In the genomic region with DNA sequence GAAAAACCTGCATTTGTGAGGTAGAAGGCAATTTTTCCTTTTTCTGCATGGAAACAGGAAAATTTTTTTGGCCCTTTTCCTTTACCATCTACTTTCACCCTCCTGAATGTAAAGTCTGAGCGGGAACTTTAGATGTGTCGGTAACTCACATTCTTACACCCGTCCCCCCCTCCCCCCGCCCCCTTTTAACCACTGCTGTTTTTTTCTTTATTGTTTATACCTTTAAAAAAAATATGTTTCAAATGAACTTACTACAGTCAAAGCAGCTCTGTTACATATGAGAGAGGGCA, we compare ENCODE assay signal across 7 cellular contexts. TPM values are rescaled to one million over a fixed set of nuclear protein-coding genes. Genes with fewer than 3 reads are reported as not detected.
DNase-seq lines count a peak whose midpoint lies in the region; ATAC-seq and TF ChIP-seq lines count a peak whose summit lies in the region.

No MANE protein-coding gene starts in this region.

- H3K36me3 ChIP-seq in H7 (replicated peaks; ENCODE audit: control insufficient read depth, insufficient read depth, low read length) (no peaks in the 10 kb centered on the region), RWPE2 (ENCODE audit: low read depth) (peaks cover 24% of the 10 kb centered on the region), skeletal muscle tissue (ENCODE audit: control insufficient read depth in 3 of 3, insufficient read depth in 3 of 3, low read length in 3 of 3) (peaks cover 0 to 14% (median 4%) of the 10 kb centered on the region in 3 donors)

- H3K27me3 ChIP-seq in H7 (ENCODE audit: control insufficient read depth, insufficient read depth, low read length) (peaks cover 9% of the 10 kb centered on the region; the same call in 1 of the 2 replicates), RWPE2 (ENCODE audit: insufficient read depth, poor library complexity, severe bottlenecking) (no peaks in the 10 kb centered on the region), foreskin keratinocyte (no peaks in the 10 kb centered on the region), skeletal muscle tissue (ENCODE audit: control insufficient read depth in 3 of 3, insufficient read depth in 3 of 3, low read length in 3 of 3) (no peaks in the 10 kb centered on the region)

- ATAC-seq in RWPE2 (ENCODE audit: low read depth) (no peak), foreskin keratinocyte (no peak), HG02610 (IDR thresholded peaks at IDR 0.05; ENCODE audit: unreplicated experiment) (no peak)

- H3K4me1 ChIP-seq in RWPE2 (ENCODE audit: insufficient read depth, poor library complexity, severe bottlenecking) (peaks cover 47% of the 10 kb centered on the region), foreskin keratinocyte (peaks cover 28% of the 10 kb centered on the region), skeletal muscle tissue (ENCODE audit: control insufficient read depth in 3 of 3, insufficient read depth in 3 of 3, low read length in 3 of 3) (peaks cover 31 to 57% (median 44%) of the 10 kb centered on the region in 3 donors)

- peak overlapping the region; percentile 99 for H3K27ac ChIP-seq in RWPE2 (ENCODE audit: poor library complexity, severe bottlenecking)
- peak overlapping the region; percentile 95 for H3K27ac ChIP-seq in foreskin keratinocyte
- H3K27ac ChIP-seq in skeletal muscle tissue (ENCODE audit: low read depth, low read length): peak overlapping the region; percentile 99

- peak; percentile 66 for DNase-seq in H7
- no peak for DNase-seq in RWPE2 (ENCODE audit: low spot score)
- no peak for DNase-seq in foreskin keratinocyte
- DNase-seq in NCI-H128 (lab: John Stamatoyannopoulos, UW; ENCODE audit: unreplicated experiment): no peak
- DNase-seq in activated CD4-positive, alpha-beta T cell treated with anti-CD3 and anti-CD28 coated beads, Interleukin-2, amount 50 U/mL, for 48 hours: no peak

- TF ChIP-seq CTCF in RWPE2 (IDR thresholded peaks at IDR 0.05; ENCODE audit: poor library complexity, severe bottlenecking) (no peak), foreskin keratinocyte (conservative IDR thresholded peaks at IDR 0.05) (no peak)

- H3K4me3 ChIP-seq in H7 (ENCODE audit: insufficient read depth, low read depth, low read length) (peak overlapping the region; percentile 56), RWPE2 (ENCODE audit: severe bottlenecking) (peak overlapping the region; percentile 46), skeletal muscle tissue (ENCODE audit: low read length in 3 of 3) (peak overlapping the region; percentile 73 to 81 (median 80))

- H3K9me3 ChIP-seq in RWPE2 (ENCODE audit: severe bottlenecking) (no peaks in the 10 kb centered on the region), skeletal muscle tissue (ENCODE audit: control insufficient read depth in 3 of 3, low read length in 3 of 3) (no peaks in the 10 kb centered on the region)

- H3K9ac ChIP-seq in skeletal muscle tissue (ENCODE audit: low read depth in 1 of 3, low read length in 3 of 3): peak overlapping the region; percentile 90 to 97 (median 95)

RNA-seq across cellular contexts. Expression of a gene that starts 0.5 kb away (rescaled TPM):
- 49.4 and 70.9 TPM in 2 replicates for total RNA-seq in H7 (2014; rRNA removed; shearing (Covaris generic))
- total RNA-seq in foreskin keratinocyte (35.1 and 42.1 TPM in 2 replicates), skeletal muscle tissue (23.0 TPM)
- 28.7 and 32.5 TPM in 2 replicates for polyA plus RNA-seq in foreskin keratinocyte
